8 cellular contexts compared by ENCODE assay signal in the genomic region with DNA sequence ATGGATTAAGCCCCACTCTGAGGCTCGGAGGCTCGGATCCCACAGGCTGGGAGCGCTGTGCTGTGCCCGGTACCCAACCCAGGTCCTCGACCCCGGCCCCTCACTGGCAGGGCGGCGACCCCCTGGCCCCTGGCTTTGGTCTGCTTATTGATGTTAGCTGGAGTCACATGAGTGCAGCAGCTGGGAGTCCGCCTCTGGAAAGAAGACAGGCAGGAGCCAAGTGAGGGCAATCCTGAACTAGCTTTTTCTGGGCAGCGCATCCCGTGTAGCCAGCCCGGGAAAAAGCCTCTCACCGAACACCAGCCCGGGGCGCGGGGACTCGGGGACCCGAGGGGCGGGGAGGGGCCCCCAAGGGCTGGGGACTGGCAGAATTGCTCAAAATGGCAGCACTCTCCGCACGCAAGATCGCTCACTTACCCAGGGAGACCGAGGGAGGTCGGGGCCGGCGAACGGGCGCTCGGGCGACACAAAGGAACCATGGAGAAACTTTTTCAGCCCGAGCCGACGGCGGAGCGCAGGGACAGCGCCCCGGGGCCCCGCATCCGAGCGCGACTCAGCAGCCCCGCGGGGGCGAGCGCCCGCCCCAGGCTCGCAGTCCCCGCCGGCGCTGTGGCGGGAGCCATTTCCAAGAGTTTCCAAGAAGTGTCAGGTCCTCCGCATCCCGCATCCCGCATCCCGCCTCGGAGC. TPM values are rescaled to one million over a fixed set of nuclear protein-coding genes. Genes with fewer than 3 reads are reported as not detected.
DNase-seq lines count a peak whose midpoint lies in the region; ATAC-seq and TF ChIP-seq lines count a peak whose summit lies in the region.

No MANE protein-coding gene starts in this region.

- H3K4me1 ChIP-seq in MM.1S (ENCODE audit: low read length), result no peaks in the 10 kb centered on the region
- H3K4me1 ChIP-seq in gastroesophageal sphincter, result peaks cover 0 to 40% (median 15%) of the 10 kb centered on the region in 3 donors
- peaks cover 3% of the 10 kb centered on the region for H3K4me1 ChIP-seq in prostate gland (replicated peaks)

- TF ChIP-seq CTCF in GM12864 (IDR thresholded peaks at IDR 0.05; ENCODE audit: low read depth, low read length, missing control alignments) (no peak), MM.1S (IDR thresholded peaks at IDR 0.05; ENCODE audit: low read length) (no peak), gastroesophageal sphincter (IDR thresholded peaks at IDR 0.05) (no peak), prostate gland (IDR thresholded peaks at IDR 0.05) (no peak)

- H3K4me2 ChIP-seq in MM.1S (ENCODE audit: low read depth, low read length), result peak overlapping the region; percentile 70

- CTCF ChIA-PET in activated CD8-positive, alpha-beta memory T cell treated with anti-CD3 and anti-CD28 coated beads, Interleukin-2, amount 10 ng/mL, durations not matched to agents 7 days and 5 days (lab: Charles Lee), result interaction anchor here (0.9 kb wide), 1 partner anchor 10 kb away, joined by 3 read pairs; no protein-coding TSS in a partner anchor

- peaks cover 63% of the 10 kb centered on the region for H3K27me3 Mint-ChIP-seq in activated CD8-positive, alpha-beta memory T cell treated with anti-CD3 and anti-CD28 coated beads, Interleukin-2, amount 10 ng/mL, durations not matched to agents 7 days and 5 days

- WGBS in gastroesophageal sphincter (ENCODE audit: low coverage in 1 of 2), 2 donors, result 0 to 9% methylated on average over 5 to 13 of the region's 56 CpGs
- 2% methylated on average over 37 of the region's 56 CpGs for WGBS in prostate gland

- H3K36me3 ChIP-seq in MM.1S (replicated peaks; ENCODE audit: insufficient read depth, low read length), result no peaks in the 10 kb centered on the region
- H3K36me3 ChIP-seq in gastroesophageal sphincter, result no peaks in the 10 kb centered on the region
- no peaks in the 10 kb centered on the region for H3K36me3 ChIP-seq in prostate gland

- H3K4me3 ChIP-seq in GM12864 (ENCODE audit: low read depth, low read length) (peak overlapping the region; percentile 31; the same call in 1 of the 2 replicates), MM.1S (ENCODE audit: low read length) (peak overlapping the region; percentile 52), gastroesophageal sphincter (peak overlapping the region; percentile 30 to 56), prostate gland (peak overlapping the region; percentile 33 to 42)

- no peaks in the 10 kb centered on the region for H4K20me1 ChIP-seq in MM.1S (ENCODE audit: insufficient read depth, low read length)

- no peaks in the 10 kb centered on the region for H3K4me1 Mint-ChIP-seq in activated CD8-positive, alpha-beta memory T cell treated with anti-CD3 and anti-CD28 coated beads, Interleukin-2, amount 10 ng/mL, durations not matched to agents 7 days and 5 days

- H3K9ac ChIP-seq in MM.1S (ENCODE audit: low read length), result no peak overlapping the region

- H3K9me3 ChIP-seq in MM.1S (replicated peaks; ENCODE audit: insufficient read depth, low read length), result no peaks in the 10 kb centered on the region
- H3K9me3 ChIP-seq in gastroesophageal sphincter, result no peaks in the 10 kb centered on the region
- no peaks in the 10 kb centered on the region for H3K9me3 ChIP-seq in prostate gland

- no peak for TF ChIP-seq EP300 in gastroesophageal sphincter (IDR thresholded peaks at IDR 0.05)

- no peaks in the 10 kb centered on the region for H3K9me2 ChIP-seq in MM.1S (replicated peaks; ENCODE audit: insufficient read depth, low read length)

- H2AFZ ChIP-seq in MM.1S (ENCODE audit: low read length), result peak overlapping the region; percentile 38; the same call in 1 of the 2 replicates

- ATAC-seq in gastroesophageal sphincter, result no peak
- ATAC-seq in HG03139 (IDR thresholded peaks at IDR 0.05; ENCODE audit: unreplicated experiment), result no peak
- ATAC-seq in activated CD8-positive, alpha-beta memory T cell treated with anti-CD3 and anti-CD28 coated beads, Interleukin-2, amount 10 ng/mL, durations not matched to agents 7 days and 5 days, result no peak

- TF ChIP-seq POLR2A in gastroesophageal sphincter (IDR thresholded peaks at IDR 0.05) (no peak), prostate gland (IDR thresholded peaks at IDR 0.05) (no peak)

- no peaks in the 10 kb centered on the region for H3F3A ChIP-seq in MM.1S (ENCODE audit: insufficient read depth, low read length)

- no peak overlapping the region for H3K27ac ChIP-seq in MM.1S (ENCODE audit: low read length)
- H3K27ac ChIP-seq in gastroesophageal sphincter, result peak overlapping the region in 2 of 4 donors; percentile 62 to 67
- H3K27ac ChIP-seq in prostate gland, result peak overlapping the region; percentile 15 to 36

- no peaks in the 10 kb centered on the region for H3K9me3 Mint-ChIP-seq in activated CD8-positive, alpha-beta memory T cell treated with anti-CD3 and anti-CD28 coated beads, Interleukin-2, amount 10 ng/mL, durations not matched to agents 7 days and 5 days (ENCODE audit: low read depth)

- peaks cover 2% of the 10 kb centered on the region for H3K36me3 Mint-ChIP-seq in activated CD8-positive, alpha-beta memory T cell treated with anti-CD3 and anti-CD28 coated beads, Interleukin-2, amount 10 ng/mL, durations not matched to agents 7 days and 5 days

- intact Hi-C loops in prostate gland (cut with DNase I), result no loop called here

- H3K27ac Mint-ChIP-seq in activated CD8-positive, alpha-beta memory T cell treated with anti-CD3 and anti-CD28 coated beads, Interleukin-2, amount 10 ng/mL, durations not matched to agents 7 days and 5 days, result no peak overlapping the region

- DNase-seq in GM12864 (ENCODE audit: low read depth) (no peak), MM.1S (no peak), prostate gland (ENCODE audit: low spot score) (no peak), cerebellar cortex (ENCODE audit: low spot score) (no peak), A172 (ENCODE audit: low spot score) (no peak)
- DNase-seq in activated CD8-positive, alpha-beta memory T cell treated with anti-CD3 and anti-CD28 coated beads, Interleukin-2, amount 10 ng/mL, durations not matched to agents 7 days and 5 days, result no peak

- H3K4me3 Mint-ChIP-seq in activated CD8-positive, alpha-beta memory T cell treated with anti-CD3 and anti-CD28 coated beads, Interleukin-2, amount 10 ng/mL, durations not matched to agents 7 days and 5 days, result no peak overlapping the region

- H3K27me3 ChIP-seq in MM.1S (replicated peaks; ENCODE audit: insufficient read depth, low read length) (peaks cover 54% of the 10 kb centered on the region), gastroesophageal sphincter (peaks cover 97% of the 10 kb centered on the region), prostate gland (replicated peaks; ENCODE audit: insufficient read depth) (peaks cover 9% of the 10 kb centered on the region)

- no peaks in the 10 kb centered on the region for H3K79me2 ChIP-seq in MM.1S (ENCODE audit: low read length)

RNA-seq across cellular contexts. Expression of a gene that starts 0.6 kb away (rescaled TPM):
- under 1 TPM; under 0.01 to 0.16 (median 0.13) TPM for total RNA-seq in gastroesophageal sphincter
- total RNA-seq in prostate gland, result 1 to 10 TPM in 1 of 2 donors, under 1 TPM in 1; 0.50 to 3.4 TPM
- not detected for total RNA-seq in activated CD8-positive, alpha-beta memory T cell treated with anti-CD3 and anti-CD28 coated beads, Interleukin-2, amount 10 ng/mL, durations not matched to agents 7 days and 5 days
- total RNA-seq in A172 (2014; rRNA removed; shearing (Covaris generic)), result not detected in 2 replicates
